In genomic region chr6:158924499-158925455, GRCh38 we compare ENCODE assay signal across 1 cellular context.
TF ChIP-seq lines count a peak whose summit lies in the region.

No MANE protein-coding gene starts in this region.

TF ChIP-seq in K562, 482 proteins besides CTCF, POLR2A, EP300 and RAD21 (continued from another document):
- TF ChIP-seq, protein P1, sequence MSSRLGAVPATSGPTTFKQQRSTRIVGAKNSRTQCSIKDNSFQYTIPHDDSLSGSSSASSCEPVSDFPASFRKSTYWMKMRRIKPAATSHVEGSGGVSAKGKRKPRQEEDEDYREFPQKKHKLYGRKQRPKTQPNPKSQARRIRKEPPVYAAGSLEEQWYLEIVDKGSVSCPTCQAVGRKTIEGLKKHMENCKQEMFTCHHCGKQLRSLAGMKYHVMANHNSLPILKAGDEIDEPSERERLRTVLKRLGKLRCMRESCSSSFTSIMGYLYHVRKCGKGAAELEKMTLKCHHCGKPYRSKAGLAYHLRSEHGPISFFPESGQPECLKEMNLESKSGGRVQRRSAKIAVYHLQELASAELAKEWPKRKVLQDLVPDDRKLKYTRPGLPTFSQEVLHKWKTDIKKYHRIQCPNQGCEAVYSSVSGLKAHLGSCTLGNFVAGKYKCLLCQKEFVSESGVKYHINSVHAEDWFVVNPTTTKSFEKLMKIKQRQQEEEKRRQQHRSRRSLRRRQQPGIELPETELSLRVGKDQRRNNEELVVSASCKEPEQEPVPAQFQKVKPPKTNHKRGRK (tag; IDR thresholded peaks at IDR 0.05) = peak; percentile 86
- TF ChIP-seq, protein P2, sequence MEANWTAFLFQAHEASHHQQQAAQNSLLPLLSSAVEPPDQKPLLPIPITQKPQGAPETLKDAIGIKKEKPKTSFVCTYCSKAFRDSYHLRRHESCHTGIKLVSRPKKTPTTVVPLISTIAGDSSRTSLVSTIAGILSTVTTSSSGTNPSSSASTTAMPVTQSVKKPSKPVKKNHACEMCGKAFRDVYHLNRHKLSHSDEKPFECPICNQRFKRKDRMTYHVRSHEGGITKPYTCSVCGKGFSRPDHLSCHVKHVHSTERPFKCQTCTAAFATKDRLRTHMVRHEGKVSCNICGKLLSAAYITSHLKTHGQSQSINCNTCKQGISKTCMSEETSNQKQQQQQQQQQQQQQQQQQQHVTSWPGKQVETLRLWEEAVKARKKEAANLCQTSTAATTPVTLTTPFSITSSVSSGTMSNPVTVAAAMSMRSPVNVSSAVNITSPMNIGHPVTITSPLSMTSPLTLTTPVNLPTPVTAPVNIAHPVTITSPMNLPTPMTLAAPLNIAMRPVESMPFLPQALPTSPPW (CRISPR knock-in tag; IDR thresholded peaks at IDR 0.05) = peak; percentile 33; the same call in 1 of the 2 replicates
- TF ChIP-seq ZNF444 (CRISPR knock-in tag; IDR thresholded peaks at IDR 0.05) (0 out of 2 replicates have a peak, but pooled peaks have one; percentile 15), RBFOX2 (IDR thresholded peaks at IDR 0.05; ENCODE audit: low read depth, low read length) (no peak), PHB2 (IDR thresholded peaks at IDR 0.05; ENCODE audit: low read depth) (no peak), ZZZ3 (IDR thresholded peaks at IDR 0.05) (0 out of 2 replicates have a peak, but pooled peaks have one; percentile 59), AFF1 (IDR thresholded peaks at IDR 0.05; ENCODE audit: low read depth in 1 of 2, partially characterized antibody in 2 of 2) (peak in 1 of 2 experiments; percentile 53), NR2F6 (CRISPR knock-in tag; IDR thresholded peaks at IDR 0.05) (no peak), MTA1 (IDR thresholded peaks at IDR 0.05; ENCODE audit: borderline replicate concordance) (0 out of 2 replicates have a peak, but pooled peaks have one; percentile 26), KDM1A (IDR thresholded peaks at IDR 0.05) (peak in 1 of 2 experiments; percentile 77; a peak in 2 of 4 replicates), MEF2D (tag; conservative IDR thresholded peaks at IDR 0.05; ENCODE audit: low read depth) (0 out of 2 replicates have a peak, but pooled peaks have one; percentile 9), CEBPB (tag; IDR thresholded peaks at IDR 0.05) (peak; percentile 29; the same call in 1 of the 2 replicates), CBFA2T3 (IDR thresholded peaks at IDR 0.05) (no peak)
- TF ChIP-seq, protein P3, sequence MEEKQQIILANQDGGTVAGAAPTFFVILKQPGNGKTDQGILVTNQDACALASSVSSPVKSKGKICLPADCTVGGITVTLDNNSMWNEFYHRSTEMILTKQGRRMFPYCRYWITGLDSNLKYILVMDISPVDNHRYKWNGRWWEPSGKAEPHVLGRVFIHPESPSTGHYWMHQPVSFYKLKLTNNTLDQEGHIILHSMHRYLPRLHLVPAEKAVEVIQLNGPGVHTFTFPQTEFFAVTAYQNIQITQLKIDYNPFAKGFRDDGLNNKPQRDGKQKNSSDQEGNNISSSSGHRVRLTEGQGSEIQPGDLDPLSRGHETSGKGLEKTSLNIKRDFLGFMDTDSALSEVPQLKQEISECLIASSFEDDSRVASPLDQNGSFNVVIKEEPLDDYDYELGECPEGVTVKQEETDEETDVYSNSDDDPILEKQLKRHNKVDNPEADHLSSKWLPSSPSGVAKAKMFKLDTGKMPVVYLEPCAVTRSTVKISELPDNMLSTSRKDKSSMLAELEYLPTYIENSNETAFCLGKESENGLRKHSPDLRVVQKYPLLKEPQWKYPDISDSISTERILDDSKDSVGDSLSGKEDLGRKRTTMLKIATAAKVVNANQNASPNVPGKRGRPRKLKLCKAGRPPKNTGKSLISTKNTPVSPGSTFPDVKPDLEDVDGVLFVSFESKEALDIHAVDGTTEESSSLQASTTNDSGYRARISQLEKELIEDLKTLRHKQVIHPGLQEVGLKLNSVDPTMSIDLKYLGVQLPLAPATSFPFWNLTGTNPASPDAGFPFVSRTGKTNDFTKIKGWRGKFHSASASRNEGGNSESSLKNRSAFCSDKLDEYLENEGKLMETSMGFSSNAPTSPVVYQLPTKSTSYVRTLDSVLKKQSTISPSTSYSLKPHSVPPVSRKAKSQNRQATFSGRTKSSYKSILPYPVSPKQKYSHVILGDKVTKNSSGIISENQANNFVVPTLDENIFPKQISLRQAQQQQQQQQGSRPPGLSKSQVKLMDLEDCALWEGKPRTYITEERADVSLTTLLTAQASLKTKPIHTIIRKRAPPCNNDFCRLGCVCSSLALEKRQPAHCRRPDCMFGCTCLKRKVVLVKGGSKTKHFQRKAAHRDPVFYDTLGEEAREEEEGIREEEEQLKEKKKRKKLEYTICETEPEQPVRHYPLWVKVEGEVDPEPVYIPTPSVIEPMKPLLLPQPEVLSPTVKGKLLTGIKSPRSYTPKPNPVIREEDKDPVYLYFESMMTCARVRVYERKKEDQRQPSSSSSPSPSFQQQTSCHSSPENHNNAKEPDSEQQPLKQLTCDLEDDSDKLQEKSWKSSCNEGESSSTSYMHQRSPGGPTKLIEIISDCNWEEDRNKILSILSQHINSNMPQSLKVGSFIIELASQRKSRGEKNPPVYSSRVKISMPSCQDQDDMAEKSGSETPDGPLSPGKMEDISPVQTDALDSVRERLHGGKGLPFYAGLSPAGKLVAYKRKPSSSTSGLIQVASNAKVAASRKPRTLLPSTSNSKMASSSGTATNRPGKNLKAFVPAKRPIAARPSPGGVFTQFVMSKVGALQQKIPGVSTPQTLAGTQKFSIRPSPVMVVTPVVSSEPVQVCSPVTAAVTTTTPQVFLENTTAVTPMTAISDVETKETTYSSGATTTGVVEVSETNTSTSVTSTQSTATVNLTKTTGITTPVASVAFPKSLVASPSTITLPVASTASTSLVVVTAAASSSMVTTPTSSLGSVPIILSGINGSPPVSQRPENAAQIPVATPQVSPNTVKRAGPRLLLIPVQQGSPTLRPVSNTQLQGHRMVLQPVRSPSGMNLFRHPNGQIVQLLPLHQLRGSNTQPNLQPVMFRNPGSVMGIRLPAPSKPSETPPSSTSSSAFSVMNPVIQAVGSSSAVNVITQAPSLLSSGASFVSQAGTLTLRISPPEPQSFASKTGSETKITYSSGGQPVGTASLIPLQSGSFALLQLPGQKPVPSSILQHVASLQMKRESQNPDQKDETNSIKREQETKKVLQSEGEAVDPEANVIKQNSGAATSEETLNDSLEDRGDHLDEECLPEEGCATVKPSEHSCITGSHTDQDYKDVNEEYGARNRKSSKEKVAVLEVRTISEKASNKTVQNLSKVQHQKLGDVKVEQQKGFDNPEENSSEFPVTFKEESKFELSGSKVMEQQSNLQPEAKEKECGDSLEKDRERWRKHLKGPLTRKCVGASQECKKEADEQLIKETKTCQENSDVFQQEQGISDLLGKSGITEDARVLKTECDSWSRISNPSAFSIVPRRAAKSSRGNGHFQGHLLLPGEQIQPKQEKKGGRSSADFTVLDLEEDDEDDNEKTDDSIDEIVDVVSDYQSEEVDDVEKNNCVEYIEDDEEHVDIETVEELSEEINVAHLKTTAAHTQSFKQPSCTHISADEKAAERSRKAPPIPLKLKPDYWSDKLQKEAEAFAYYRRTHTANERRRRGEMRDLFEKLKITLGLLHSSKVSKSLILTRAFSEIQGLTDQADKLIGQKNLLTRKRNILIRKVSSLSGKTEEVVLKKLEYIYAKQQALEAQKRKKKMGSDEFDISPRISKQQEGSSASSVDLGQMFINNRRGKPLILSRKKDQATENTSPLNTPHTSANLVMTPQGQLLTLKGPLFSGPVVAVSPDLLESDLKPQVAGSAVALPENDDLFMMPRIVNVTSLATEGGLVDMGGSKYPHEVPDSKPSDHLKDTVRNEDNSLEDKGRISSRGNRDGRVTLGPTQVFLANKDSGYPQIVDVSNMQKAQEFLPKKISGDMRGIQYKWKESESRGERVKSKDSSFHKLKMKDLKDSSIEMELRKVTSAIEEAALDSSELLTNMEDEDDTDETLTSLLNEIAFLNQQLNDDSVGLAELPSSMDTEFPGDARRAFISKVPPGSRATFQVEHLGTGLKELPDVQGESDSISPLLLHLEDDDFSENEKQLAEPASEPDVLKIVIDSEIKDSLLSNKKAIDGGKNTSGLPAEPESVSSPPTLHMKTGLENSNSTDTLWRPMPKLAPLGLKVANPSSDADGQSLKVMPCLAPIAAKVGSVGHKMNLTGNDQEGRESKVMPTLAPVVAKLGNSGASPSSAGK (IDR thresholded peaks at IDR 0.05) = 0 out of 2 replicates have a peak, but pooled peaks have one; percentile 20
- TF ChIP-seq, protein P4, sequence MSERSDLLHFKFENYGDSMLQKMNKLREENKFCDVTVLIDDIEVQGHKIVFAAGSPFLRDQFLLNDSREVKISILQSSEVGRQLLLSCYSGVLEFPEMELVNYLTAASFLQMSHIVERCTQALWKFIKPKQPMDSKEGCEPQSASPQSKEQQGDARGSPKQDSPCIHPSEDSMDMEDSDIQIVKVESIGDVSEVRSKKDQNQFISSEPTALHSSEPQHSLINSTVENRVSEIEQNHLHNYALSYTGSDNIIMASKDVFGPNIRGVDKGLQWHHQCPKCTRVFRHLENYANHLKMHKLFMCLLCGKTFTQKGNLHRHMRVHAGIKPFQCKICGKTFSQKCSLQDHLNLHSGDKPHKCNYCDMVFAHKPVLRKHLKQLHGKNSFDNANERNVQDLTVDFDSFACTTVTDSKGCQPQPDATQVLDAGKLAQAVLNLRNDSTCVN (CRISPR knock-in tag; IDR thresholded peaks at IDR 0.05) = peak; percentile 63; the same call in 1 of the 2 replicates
- TF ChIP-seq, protein P5, sequence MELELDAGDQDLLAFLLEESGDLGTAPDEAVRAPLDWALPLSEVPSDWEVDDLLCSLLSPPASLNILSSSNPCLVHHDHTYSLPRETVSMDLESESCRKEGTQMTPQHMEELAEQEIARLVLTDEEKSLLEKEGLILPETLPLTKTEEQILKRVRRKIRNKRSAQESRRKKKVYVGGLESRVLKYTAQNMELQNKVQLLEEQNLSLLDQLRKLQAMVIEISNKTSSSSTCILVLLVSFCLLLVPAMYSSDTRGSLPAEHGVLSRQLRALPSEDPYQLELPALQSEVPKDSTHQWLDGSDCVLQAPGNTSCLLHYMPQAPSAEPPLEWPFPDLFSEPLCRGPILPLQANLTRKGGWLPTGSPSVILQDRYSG (tag; conservative IDR thresholded peaks at IDR 0.05; ENCODE audit: low read depth) = no peak
- TF ChIP-seq, protein P6, sequence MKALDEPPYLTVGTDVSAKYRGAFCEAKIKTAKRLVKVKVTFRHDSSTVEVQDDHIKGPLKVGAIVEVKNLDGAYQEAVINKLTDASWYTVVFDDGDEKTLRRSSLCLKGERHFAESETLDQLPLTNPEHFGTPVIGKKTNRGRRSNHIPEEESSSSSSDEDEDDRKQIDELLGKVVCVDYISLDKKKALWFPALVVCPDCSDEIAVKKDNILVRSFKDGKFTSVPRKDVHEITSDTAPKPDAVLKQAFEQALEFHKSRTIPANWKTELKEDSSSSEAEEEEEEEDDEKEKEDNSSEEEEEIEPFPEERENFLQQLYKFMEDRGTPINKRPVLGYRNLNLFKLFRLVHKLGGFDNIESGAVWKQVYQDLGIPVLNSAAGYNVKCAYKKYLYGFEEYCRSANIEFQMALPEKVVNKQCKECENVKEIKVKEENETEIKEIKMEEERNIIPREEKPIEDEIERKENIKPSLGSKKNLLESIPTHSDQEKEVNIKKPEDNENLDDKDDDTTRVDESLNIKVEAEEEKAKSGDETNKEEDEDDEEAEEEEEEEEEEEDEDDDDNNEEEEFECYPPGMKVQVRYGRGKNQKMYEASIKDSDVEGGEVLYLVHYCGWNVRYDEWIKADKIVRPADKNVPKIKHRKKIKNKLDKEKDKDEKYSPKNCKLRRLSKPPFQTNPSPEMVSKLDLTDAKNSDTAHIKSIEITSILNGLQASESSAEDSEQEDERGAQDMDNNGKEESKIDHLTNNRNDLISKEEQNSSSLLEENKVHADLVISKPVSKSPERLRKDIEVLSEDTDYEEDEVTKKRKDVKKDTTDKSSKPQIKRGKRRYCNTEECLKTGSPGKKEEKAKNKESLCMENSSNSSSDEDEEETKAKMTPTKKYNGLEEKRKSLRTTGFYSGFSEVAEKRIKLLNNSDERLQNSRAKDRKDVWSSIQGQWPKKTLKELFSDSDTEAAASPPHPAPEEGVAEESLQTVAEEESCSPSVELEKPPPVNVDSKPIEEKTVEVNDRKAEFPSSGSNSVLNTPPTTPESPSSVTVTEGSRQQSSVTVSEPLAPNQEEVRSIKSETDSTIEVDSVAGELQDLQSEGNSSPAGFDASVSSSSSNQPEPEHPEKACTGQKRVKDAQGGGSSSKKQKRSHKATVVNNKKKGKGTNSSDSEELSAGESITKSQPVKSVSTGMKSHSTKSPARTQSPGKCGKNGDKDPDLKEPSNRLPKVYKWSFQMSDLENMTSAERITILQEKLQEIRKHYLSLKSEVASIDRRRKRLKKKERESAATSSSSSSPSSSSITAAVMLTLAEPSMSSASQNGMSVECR (CRISPR knock-in tag; IDR thresholded peaks at IDR 0.05) = no peak
